ENCODE assay signal across 8 cellular contexts in genomic region chr15:82646250-82647044, GRCh38. TPM values are rescaled to one million over a fixed set of nuclear protein-coding genes. Genes with fewer than 3 reads are reported as not detected.
DNase-seq lines count a peak whose midpoint lies in the region; ATAC-seq and TF ChIP-seq lines count a peak whose summit lies in the region.

No MANE protein-coding gene starts in this region.

- peak overlapping the region; percentile 44 for H3K4me3 ChIP-seq in HUES64 (ENCODE audit: low read length)
- H3K4me3 ChIP-seq in left ventricle myocardium inferior, result peak overlapping the region; percentile 73

- H3K27ac ChIP-seq in HUES64 (ENCODE audit: low read depth, low read length) (no peak overlapping the region), left ventricle myocardium inferior (replicated peaks) (no peak overlapping the region)

- H3K4me1 ChIP-seq in HUES64 (ENCODE audit: insufficient read depth, low read length) (peaks cover 1% of the 10 kb centered on the region; the same call in 1 of the 2 replicates), left ventricle myocardium inferior (peaks cover 26% of the 10 kb centered on the region)

- WGBS in HUES64, result 24% methylated on average over 56 of the region's 56 CpGs

- DNase-seq in RPMI8226, result peak; percentile 4
- DNase-seq in left ventricle myocardium inferior, result no peak
- peak; percentile 31 for DNase-seq in stimulated activated CD8-positive, alpha-beta memory T cell treated with anti-CD3 and anti-CD28 coated beads, Interleukin-4, amount 100 ng/mL, for 48 hours
- no peak for DNase-seq in NCI-H1048 (lab: John Stamatoyannopoulos, UW)
- DNase-seq in SHP77 (lab: John Stamatoyannopoulos, UW), result no peak

- no peaks in the 10 kb centered on the region for H3K9me3 ChIP-seq in HUES64 (ENCODE audit: insufficient read depth, low read depth, low read length)
- H3K9me3 ChIP-seq in left ventricle myocardium inferior (replicated peaks), result no peaks in the 10 kb centered on the region

- intact Hi-C loops in left ventricle myocardium inferior (cut with micrococcal nuclease), result no loop called here

- H3K9ac ChIP-seq in HUES64 (ENCODE audit: low read depth, low read length), result no peak overlapping the region

- H3K36me3 ChIP-seq in HUES64 (ENCODE audit: insufficient read depth, low read length) (no peaks in the 10 kb centered on the region), left ventricle myocardium inferior (no peaks in the 10 kb centered on the region)

- TF ChIP-seq CTCF in left ventricle myocardium inferior (IDR thresholded peaks at IDR 0.05; ENCODE audit: borderline replicate concordance), result no peak

- peaks cover 81% of the 10 kb centered on the region for H3K27me3 ChIP-seq in HUES64 (ENCODE audit: insufficient read depth, low read length)
- H3K27me3 ChIP-seq in left ventricle myocardium inferior (ENCODE audit: low read depth), result peaks cover 85% of the 10 kb centered on the region

- ATAC-seq in HG03460 (IDR thresholded peaks at IDR 0.05; ENCODE audit: unreplicated experiment) (no peak), GM21529 (IDR thresholded peaks at IDR 0.05; ENCODE audit: unreplicated experiment) (no peak)

RNA-seq across cellular contexts. Expression of gene CPEB1, which starts 0.7 kb away (rescaled TPM):
- 1.8 TPM for polyA plus RNA-seq in HUES64 (2013, experiment 1 of 2)
- 3.1 TPM for polyA plus RNA-seq in HUES64 (2013, experiment 2 of 2)
- total RNA-seq in left ventricle myocardium inferior, result 1.6 TPM

Comparison
In these comparisons a context has a peak if more than half of its experiments do, and no peak if none do; other contexts are left out.
1. DNase-seq: peak in RPMI8226 (single experiment) and stimulated activated CD8-positive, alpha-beta memory T cell treated with anti-CD3 and anti-CD28 coated beads, Interleukin-4, amount 100 ng/mL, for 48 hours (single experiment); none in left ventricle myocardium inferior (single experiment), NCI-H1048 (single experiment) and SHP77 (0 of 2).